2 cellular contexts compared by ENCODE assay signal in the genomic region with DNA sequence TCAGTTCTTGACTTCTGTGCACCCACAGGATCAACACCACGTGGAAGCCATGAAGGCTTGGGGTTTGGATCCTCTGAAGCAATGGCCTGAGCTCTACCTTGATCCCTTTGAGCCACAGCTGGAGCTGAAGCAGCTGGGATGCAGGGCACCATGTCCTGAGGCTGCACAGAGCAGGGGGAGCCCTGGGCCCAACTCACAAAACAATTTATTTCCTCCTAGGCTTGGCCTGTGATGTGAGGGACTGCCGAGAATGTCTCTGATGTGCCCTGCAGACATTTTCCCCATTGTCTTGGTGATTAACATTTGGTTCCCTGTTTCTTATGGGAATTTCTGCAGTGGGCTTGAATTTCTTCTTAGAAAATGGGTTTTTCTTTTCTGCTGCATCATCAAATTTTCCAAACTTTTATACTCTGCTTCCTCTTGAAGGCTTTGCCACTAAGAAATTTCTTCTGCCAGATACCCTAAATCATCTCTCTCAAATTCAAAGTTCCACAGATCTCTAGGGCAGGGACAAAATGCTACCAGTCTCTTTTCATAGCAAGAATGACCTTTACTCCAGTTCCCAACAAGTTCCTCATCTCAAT.
TF ChIP-seq lines count a peak whose summit lies in the region.

No MANE protein-coding gene starts in this region.

TF ChIP-seq in A549, 52 proteins besides CTCF, POLR2A, EP300 and RAD21:
- TF ChIP-seq MAFK (IDR thresholded peaks at IDR 0.05; ENCODE audit: partially characterized antibody): peak; percentile 87
- TF ChIP-seq, protein P1, sequence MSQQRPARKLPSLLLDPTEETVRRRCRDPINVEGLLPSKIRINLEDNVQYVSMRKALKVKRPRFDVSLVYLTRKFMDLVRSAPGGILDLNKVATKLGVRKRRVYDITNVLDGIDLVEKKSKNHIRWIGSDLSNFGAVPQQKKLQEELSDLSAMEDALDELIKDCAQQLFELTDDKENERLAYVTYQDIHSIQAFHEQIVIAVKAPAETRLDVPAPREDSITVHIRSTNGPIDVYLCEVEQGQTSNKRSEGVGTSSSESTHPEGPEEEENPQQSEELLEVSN (IDR thresholded peaks at IDR 0.05; ENCODE audit: borderline replicate concordance, low read depth): no peak

TF ChIP-seq in H1, 55 proteins besides CTCF, POLR2A, EP300 and RAD21:
- TF ChIP-seq CREB1 (IDR thresholded peaks at IDR 0.05): no peak
- TF ChIP-seq KDM1A (IDR thresholded peaks at IDR 0.05; ENCODE audit: borderline replicate concordance, low read length): no peak
- peak; percentile 82 for TF ChIP-seq MAFK (IDR thresholded peaks at IDR 0.05; ENCODE audit: low read depth, low read length)
- TF ChIP-seq RFX5 (IDR thresholded peaks at IDR 0.05; ENCODE audit: borderline replicate concordance, low read depth, low read length): no peak
- peak; percentile 26; the same call in 1 of the 2 replicates for TF ChIP-seq TEAD4 (IDR thresholded peaks at IDR 0.05; ENCODE audit: low read depth, low read length)
TF ChIP-seq in H1: peak in this region for 2.
